ENCODE assay signal across 8 cellular contexts in the genomic region with DNA sequence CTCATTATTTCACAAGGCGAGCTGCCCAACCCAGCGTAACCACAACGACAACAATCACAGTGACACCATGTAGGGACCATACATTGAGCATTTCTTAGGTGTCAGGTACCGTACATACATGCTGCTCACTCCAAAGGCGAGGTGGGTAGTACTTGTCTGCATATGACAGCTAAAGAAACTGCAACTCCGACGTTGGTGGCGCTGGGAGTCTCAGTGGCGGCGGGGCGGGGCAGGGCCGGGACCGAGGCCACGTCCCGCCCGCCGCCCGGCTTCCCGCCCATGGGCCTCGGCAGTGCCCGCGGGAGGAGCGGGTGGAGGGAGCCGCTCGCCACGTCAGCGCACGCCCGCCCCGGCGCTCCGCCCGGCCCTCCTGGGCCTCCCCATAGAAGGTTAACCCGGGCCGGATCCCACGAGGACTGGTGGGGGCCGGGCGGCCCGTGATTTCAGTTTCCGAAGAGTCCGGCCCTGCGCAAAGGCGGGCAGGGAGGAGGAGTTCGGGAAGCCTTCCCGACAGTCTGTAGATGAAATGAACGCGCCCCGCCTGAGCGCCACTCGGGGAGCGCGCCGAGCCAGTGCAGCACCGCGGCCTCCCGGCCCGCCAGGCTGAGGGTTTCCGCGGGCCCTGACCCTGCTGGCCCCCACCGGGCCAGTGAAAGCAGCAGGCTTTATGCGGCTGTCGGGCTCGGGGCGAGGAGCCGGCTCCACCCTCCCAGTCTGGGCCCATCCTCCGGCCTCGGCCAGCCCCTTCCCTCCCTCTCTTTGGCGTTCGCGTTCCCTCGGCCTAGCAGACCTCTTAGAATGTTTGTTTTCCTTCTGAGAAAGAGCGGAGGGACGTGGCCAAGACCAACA.
DNase-seq lines count a peak whose midpoint lies in the region; ATAC-seq and TF ChIP-seq lines count a peak whose summit lies in the region.

No MANE protein-coding gene starts in this region.

- H3K4me1 Mint-ChIP-seq in activated CD4-positive, alpha-beta memory T cell treated with anti-CD3 and anti-CD28 coated beads for 36 hours (ENCODE audit: low read depth), result peaks cover 10% of the 10 kb centered on the region

- intact Hi-C loops in activated CD4-positive, alpha-beta memory T cell treated with anti-CD3 and anti-CD28 coated beads for 36 hours (cut with micrococcal nuclease), result loop anchor here (1.0 to 10.0 kb wide), 7 partner anchors 19 to 241 kb away; a partner anchor contains a TSS
- intact Hi-C loops in right lobe of liver (cut with DNase I), result no loop called here

- peak; percentile 78 for DNase-seq in AG04450 (ENCODE audit: low read depth, low spot score)
- DNase-seq in NCI-H460 (ENCODE audit: extremely low read depth, low read depth), result peak; percentile 58
- DNase-seq in activated CD4-positive, alpha-beta memory T cell treated with anti-CD3 and anti-CD28 coated beads for 36 hours, result peak; percentile 91
- DNase-seq in dermis microvascular lymphatic vessel endothelial cell (ENCODE audit: low read depth in 2 of 2), result peak; percentile 84 to 94
- DNase-seq in right lobe of liver, result peak; percentile 97 to 98 (median 97)
- DNase-seq in stimulated activated CD4-positive, alpha-beta T cell treated with anti-CD3 and anti-CD28 coated beads, Interleukin-4, amount 100 ng/mL, for 24 hours, result peak; percentile 84

- ATAC-seq in GM18858 (IDR thresholded peaks at IDR 0.05; ENCODE audit: unreplicated experiment) (peak; percentile 81), HG03060 (IDR thresholded peaks at IDR 0.05; ENCODE audit: low read depth, unreplicated experiment) (peak; percentile 67), right lobe of liver (peak; percentile 86 to 95 (median 94))

- CTCF ChIA-PET in AG04450 (lab: Charles Lee), result interaction anchor here (0.6 to 1.1 kb wide), 4 partner anchors 22 to 331 kb away, joined by 3 to 4 read pairs (median 3); no protein-coding TSS in a partner anchor
- CTCF ChIA-PET in activated CD4-positive, alpha-beta memory T cell treated with anti-CD3 and anti-CD28 coated beads for 36 hours (lab: Charles Lee), result interaction anchor here (0.8 to 1.5 kb wide), 3 partner anchors 119 to 855 kb away, joined by 3 to 4 read pairs (median 3); a partner anchor contains a TSS

- peak; percentile 98 for TF ChIP-seq POLR2A in right lobe of liver (IDR thresholded peaks at IDR 0.05)

- H3K27me3 ChIP-seq in AG04450 (ENCODE audit: control insufficient read depth, insufficient read depth, low read length), result no peaks in the 10 kb centered on the region
- H3K27me3 ChIP-seq in right lobe of liver, result no peaks in the 10 kb centered on the region

- TF ChIP-seq CTCF in AG04450 (IDR thresholded peaks at IDR 0.05; ENCODE audit: low read depth, low read length) (no peak), right lobe of liver (IDR thresholded peaks at IDR 0.05) (no peak)

- peak overlapping the region; percentile 75 for H3K27ac Mint-ChIP-seq in activated CD4-positive, alpha-beta memory T cell treated with anti-CD3 and anti-CD28 coated beads for 36 hours

- POLR2A ChIA-PET in AG04450 (lab: Yijun Ruan, JAX), result interaction anchor here (0.6 kb wide), 1 partner anchor 856 kb away, joined by 5 read pairs; no protein-coding TSS in a partner anchor
- POLR2A ChIA-PET in activated CD4-positive, alpha-beta memory T cell treated with anti-CD3 and anti-CD28 coated beads for 36 hours (lab: Charles Lee), result interaction anchor here (0.6 to 1.2 kb wide), 2 partner anchors 21 to 120 kb away, joined by 3 to 7 read pairs; a partner anchor contains a TSS

- WGBS in right lobe of liver (ENCODE audit: insufficient coverage, low coverage, low lambda C conversion rate, missing lambda C conversion rate), result under 1% methylated on average over 21 of the region's 73 CpGs

- H3K4me1 ChIP-seq in right lobe of liver, result peaks cover 0 to 20% (median 2%) of the 10 kb centered on the region in 4 donors

- no peaks in the 10 kb centered on the region for H3K27me3 Mint-ChIP-seq in activated CD4-positive, alpha-beta memory T cell treated with anti-CD3 and anti-CD28 coated beads for 36 hours

- H3K9me3 Mint-ChIP-seq in activated CD4-positive, alpha-beta memory T cell treated with anti-CD3 and anti-CD28 coated beads for 36 hours, result no peaks in the 10 kb centered on the region

- H3K9me3 ChIP-seq in AG04450 (ENCODE audit: control insufficient read depth, insufficient read depth, low read length) (no peaks in the 10 kb centered on the region), right lobe of liver (no peaks in the 10 kb centered on the region)

- H3K36me3 Mint-ChIP-seq in activated CD4-positive, alpha-beta memory T cell treated with anti-CD3 and anti-CD28 coated beads for 36 hours, result no peaks in the 10 kb centered on the region

- H3K27ac ChIP-seq in AG04450 (ENCODE audit: low read depth, low read length) (peak overlapping the region; percentile 81), right lobe of liver (peak overlapping the region; percentile 88 to 96 (median 93))

- H3K4me3 Mint-ChIP-seq in activated CD4-positive, alpha-beta memory T cell treated with anti-CD3 and anti-CD28 coated beads for 36 hours, result peak overlapping the region; percentile 69

- no peaks in the 10 kb centered on the region for H3K36me3 ChIP-seq in right lobe of liver

- H3K4me3 ChIP-seq in AG04450 (ENCODE audit: low read depth, low read length) (peak overlapping the region; percentile 50), right lobe of liver (peak overlapping the region; percentile 35 to 62 (median 58))

Comparison
In these comparisons a context has a peak if more than half of its experiments do, and no peak if none do; other contexts are left out.
1. Peak in every context shown above with its lines: DNase-seq, ATAC-seq, H3K4me3 ChIP-seq and H3K27ac ChIP-seq.